In the genomic region with DNA sequence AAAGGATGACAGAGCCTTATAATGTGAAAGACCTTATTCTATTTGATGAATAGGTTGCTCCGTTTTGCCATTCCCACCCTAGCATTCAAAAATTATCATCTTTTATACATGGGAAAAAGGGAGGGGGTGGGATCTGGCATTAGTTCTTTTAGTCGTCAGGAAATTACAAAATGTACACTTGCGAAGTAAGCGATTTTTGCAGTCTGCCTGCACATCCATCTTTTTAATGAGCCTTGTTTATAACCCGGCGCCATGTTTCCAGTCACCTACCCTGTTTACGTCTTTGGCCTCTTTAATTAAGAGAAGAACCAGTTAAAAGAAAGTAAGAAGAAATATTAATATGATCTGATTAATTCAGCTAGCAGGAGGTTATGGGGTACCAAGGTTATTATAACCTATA, we compare ENCODE assay signal across 9 cellular contexts.
"Had no signal": no experiment of that assay in that cellular context is flagged by ENCODE, and none has a peak within 500 bp of the region (broad histone marks: within the 10 kb centered on the region; RNA-seq: fewer than 3 reads in every experiment).

No MANE protein-coding gene starts in this region.

- H3K27me3 Mint-ChIP-seq: IgD-negative memory B cell had no signal

- H3K9ac ChIP-seq: GM23248 had no signal

- H3K36me3 Mint-ChIP-seq: IgD-negative memory B cell had no signal

- H3K4me1 ChIP-seq: HAP-1 had no signal

- H3K4me3 ChIP-seq: GM23248, HAP-1 had no signal

- H3K9me3 Mint-ChIP-seq: HFFc6 had no signal

- H3K36me3 ChIP-seq: HAP-1 had no signal

- DNase-seq: GM23248, GOT3, H7, HFFc6 had no signal

- H3K4me1 Mint-ChIP-seq: IgD-negative memory B cell had no signal

- H3K27ac ChIP-seq: GM23248, HL-60 had no signal

- H3K4me3 Mint-ChIP-seq: HFFc6, IgD-negative memory B cell had no signal

- ATAC-seq: HCT116, HepG2 had no signal

- H3K27ac Mint-ChIP-seq: HFFc6, IgD-negative memory B cell had no signal

- H2AFZ ChIP-seq: GM23248 had no signal

- H3K9me3 ChIP-seq: HAP-1 had no signal
